26 cellular contexts compared by ENCODE assay signal in the genomic region with DNA sequence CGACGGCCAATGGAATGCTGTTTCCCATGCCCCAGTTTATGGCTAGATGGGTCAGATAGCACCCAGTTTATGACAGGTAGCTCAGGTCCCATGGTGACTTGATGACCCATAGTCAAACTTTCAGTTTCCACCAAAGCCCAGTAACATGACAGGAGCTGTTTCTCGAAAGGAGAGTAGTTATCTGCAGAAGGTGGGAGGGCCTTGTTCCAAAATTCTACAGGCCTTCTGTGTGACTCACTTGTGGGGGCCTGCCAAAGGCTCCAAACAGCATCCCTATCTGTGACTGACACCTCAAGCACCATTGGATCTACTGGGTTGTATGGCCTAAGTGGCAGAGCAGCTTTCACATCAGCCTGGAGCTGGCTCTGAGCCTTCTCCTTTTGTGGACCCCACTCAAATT.
"Had no signal": no experiment of that assay in that cellular context is flagged by ENCODE, and none has a peak within 500 bp of the region (broad histone marks: within the 10 kb centered on the region; RNA-seq: fewer than 3 reads in every experiment).

No MANE protein-coding gene starts in this region.

- H3K9me3 Mint-ChIP-seq: dendritic cell treated with granulocyte-macrophage colony-stimulating factor and Interleukin-4, amounts not matched to agents 40 ng/mL and 50 ng/mL, for 4 days; effector memory CD8-positive, alpha-beta T cell had no signal

- H3K4me1 ChIP-seq: colonic mucosa, esophagus muscularis mucosa, esophagus squamous epithelium, gastrocnemius medialis, gastroesophageal sphincter, heart left ventricle, heart right ventricle had no signal

- H3K27me3 Mint-ChIP-seq: dendritic cell treated with granulocyte-macrophage colony-stimulating factor and Interleukin-4, amounts not matched to agents 40 ng/mL and 50 ng/mL, for 4 days; effector memory CD8-positive, alpha-beta T cell had no signal

- H3K4me2 ChIP-seq: hepatocyte had no signal

- H3K36me3 ChIP-seq: colonic mucosa, esophagus muscularis mucosa, esophagus squamous epithelium, gastrocnemius medialis, gastroesophageal sphincter, heart left ventricle, heart right ventricle had no signal

- H3K27me3 ChIP-seq: colonic mucosa, dorsolateral prefrontal cortex, esophagus muscularis mucosa, esophagus squamous epithelium, foreskin keratinocyte, gastrocnemius medialis, gastroesophageal sphincter, heart left ventricle, heart right ventricle, hepatocyte had no signal

- H3K27ac ChIP-seq: colonic mucosa, coronary artery, dorsolateral prefrontal cortex, epithelial cell of prostate, esophagus muscularis mucosa, esophagus squamous epithelium, foreskin keratinocyte, gastrocnemius medialis, gastroesophageal sphincter, heart left ventricle, heart right ventricle, hepatocyte had no signal

- H3K9me3 ChIP-seq: colonic mucosa, esophagus muscularis mucosa, esophagus squamous epithelium, gastrocnemius medialis, gastroesophageal sphincter, heart left ventricle, heart right ventricle had no signal

- H3K27ac Mint-ChIP-seq: dendritic cell treated with granulocyte-macrophage colony-stimulating factor and Interleukin-4, amounts not matched to agents 40 ng/mL and 50 ng/mL, for 4 days; effector memory CD8-positive, alpha-beta T cell; endodermal cell had no signal

- H3K4me3 Mint-ChIP-seq: dendritic cell treated with granulocyte-macrophage colony-stimulating factor and Interleukin-4, amounts not matched to agents 40 ng/mL and 50 ng/mL, for 4 days; effector memory CD8-positive, alpha-beta T cell; endodermal cell had no signal

- H3K4me3 ChIP-seq: colonic mucosa, coronary artery, dorsolateral prefrontal cortex, esophagus muscularis mucosa, esophagus squamous epithelium, gastrocnemius medialis, gastroesophageal sphincter, heart left ventricle, heart right ventricle, hepatocyte had no signal

- H2AFZ ChIP-seq: hepatocyte had no signal

- ATAC-seq: effector memory CD8-positive, alpha-beta T cell; esophagus mucosa; foreskin keratinocyte; gastrocnemius medialis; gastroesophageal sphincter; heart left ventricle; heart right ventricle had no signal

- DNase-seq: colonic mucosa; cortex of kidney; dermis blood vessel endothelial cell; dorsolateral prefrontal cortex; effector CD4-positive, alpha-beta T cell; effector CD8-positive, alpha-beta T cell; effector memory CD4-positive, alpha-beta T cell; effector memory CD8-positive, alpha-beta T cell; endodermal cell; erythroblast; esophagus squamous epithelium; foreskin fibroblast; foreskin keratinocyte; foreskin melanocyte; gastrocnemius medialis; glutamatergic neuron; head of caudate nucleus; heart left ventricle; heart right ventricle had no signal

- H3K79me2 ChIP-seq: hepatocyte had no signal
